In genomic region chr10:78861456-78862327, GRCh38 we compare ENCODE assay signal across 19 cellular contexts.
DNase-seq lines count a peak whose midpoint lies in the region; ATAC-seq and TF ChIP-seq lines count a peak whose summit lies in the region.
"Had no signal": no experiment of that assay in that cellular context is flagged by ENCODE, and none has a peak within 500 bp of the region (broad histone marks: within the 10 kb centered on the region; RNA-seq: fewer than 3 reads in every experiment).

No MANE protein-coding gene starts in this region.

- peaks cover 3% of the 10 kb centered on the region for H3K27me3 Mint-ChIP-seq in mesothelial cell of epicardium (ENCODE audit: low read depth)
- H3K27me3 Mint-ChIP-seq: activated naive CD8-positive, alpha-beta T cell had no signal

- peak; percentile 80 for ATAC-seq in esophagus mucosa
- ATAC-seq: activated CD4-positive, CD25-positive, alpha-beta regulatory T cell treated with anti-CD3 and anti-CD28 coated beads, Interleukin-2, amount 50 U/mL, for 24 hours; gastroesophageal sphincter; sciatic nerve; T-helper 17 cell; upper lobe of right lung had no signal

- no peaks in the 10 kb centered on the region for H3K4me1 Mint-ChIP-seq in mesothelial cell of epicardium

- no peak overlapping the region for H3K4me3 ChIP-seq in HEK293 (ENCODE audit: low read depth, low read length)
- H3K4me3 ChIP-seq: gastroesophageal sphincter, upper lobe of right lung had no signal

- no peak overlapping the region for H3K4me3 Mint-ChIP-seq in mesothelial cell of epicardium
- H3K4me3 Mint-ChIP-seq: activated naive CD8-positive, alpha-beta T cell; T-helper 17 cell had no signal

- no peaks in the 10 kb centered on the region for H3K4me1 ChIP-seq in HEK293 (ENCODE audit: control insufficient read depth, insufficient read depth, low read length)
- H3K4me1 ChIP-seq: Caco-2 had no signal

- H3K36me3 Mint-ChIP-seq in mesothelial cell of epicardium, result no peaks in the 10 kb centered on the region
- H3K36me3 Mint-ChIP-seq: activated naive CD8-positive, alpha-beta T cell had no signal

- H3K36me3 ChIP-seq in HEK293 (ENCODE audit: control insufficient read depth in 2 of 2, insufficient read depth in 1 of 2, low read length in 2 of 2), result no peaks in the 10 kb centered on the region
- H3K36me3 ChIP-seq: gastroesophageal sphincter, neutrophil, upper lobe of right lung had no signal

- DNase-seq in A172 (ENCODE audit: low spot score) (peak; percentile 4), NCI-H510A (lab: John Stamatoyannopoulos, UW) (peak; percentile 52), mesothelial cell of epicardium (ENCODE audit: low spot score in 2 of 2, unreplicated experiment in 2 of 2) (no peak), hippocampal formation (lab: John Stamatoyannopoulos, UW) (no peak), AG08395 (ENCODE audit: low spot score) (no peak)
- DNase-seq in stimulated activated CD4-positive, alpha-beta T cell treated with anti-CD3 and anti-CD28 coated beads, Interleukin-4, amount 100 ng/mL, for 1 hour, result no peak
- DNase-seq: activated T-cell treated with anti-CD3 and anti-CD28 coated beads for 4 hours; Caco-2; effector CD8-positive, alpha-beta T cell; stimulated activated CD4-positive, alpha-beta T cell treated with anti-CD3 and anti-CD28 coated beads, Interleukin-4, amount 100 ng/mL, for 24 hours; T-helper 17 cell; upper lobe of right lung had no signal

- H3K27ac Mint-ChIP-seq in mesothelial cell of epicardium, result no peak overlapping the region
- H3K27ac Mint-ChIP-seq: activated naive CD8-positive, alpha-beta T cell; T-helper 17 cell had no signal

- H3K9me3 Mint-ChIP-seq in mesothelial cell of epicardium, result no peaks in the 10 kb centered on the region

- no peaks in the 10 kb centered on the region for H3K9me3 ChIP-seq in HEK293 (ENCODE audit: control insufficient read depth, insufficient read depth, low read depth, low read length)
- H3K9me3 ChIP-seq: Caco-2, gastroesophageal sphincter, neutrophil, upper lobe of right lung had no signal

- POLR2A ChIA-PET in HEK293 (lab: Yijun Ruan, JAX), result no interaction called here

- TF ChIP-seq CTCF in HEK293 (tag by site-specific recombination; IDR thresholded peaks at IDR 0.05) (no peak), mesothelial cell of epicardium (IDR thresholded peaks at IDR 0.05; ENCODE audit: unreplicated experiment) (no peak)

- no peak overlapping the region for H3K27ac ChIP-seq in HEK293 (ENCODE audit: extremely low read depth, low read depth, low read length)
- H3K27ac ChIP-seq: gastroesophageal sphincter, neutrophil, upper lobe of right lung had no signal

- CTCF ChIA-PET in HEK293 (lab: Yijun Ruan, JAX), result interaction anchor here (0.6 kb wide), 2 partner anchors 8 to 59 kb away, joined by 3 read pairs; no protein-coding TSS in a partner anchor

TF ChIP-seq in HEK293, 187 proteins besides CTCF, POLR2A, EP300 and RAD21:
- TF ChIP-seq ZBTB20 (tag by site-specific recombination; IDR thresholded peaks at IDR 0.05) (peak; percentile 38; the same call in 1 of the 2 replicates), ZNF561 (tag by site-specific recombination; IDR thresholded peaks at IDR 0.05; ENCODE audit: borderline replicate concordance) (no peak)

Comparison
In these comparisons a context has a peak if more than half of its experiments do, and no peak if none do; other contexts are left out.
1. DNase-seq: peak in A172 (single experiment) and NCI-H510A (single experiment); none in mesothelial cell of epicardium (0 of 2), hippocampal formation (0 of 2), stimulated activated CD4-positive, alpha-beta T cell treated with anti-CD3 and anti-CD28 coated beads, Interleukin-4, amount 100 ng/mL, for 1 hour (single experiment) and AG08395 (single experiment).